ENCODE assay signal across 9 cellular contexts in genomic region chr1:64172458-64172983, GRCh38. TPM values are rescaled to one million over a fixed set of nuclear protein-coding genes. Genes with fewer than 3 reads are reported as not detected.
DNase-seq lines count a peak whose midpoint lies in the region; ATAC-seq, FAIRE-seq and TF ChIP-seq lines count a peak whose summit lies in the region.
"Had no signal": no experiment of that assay in that cellular context is flagged by ENCODE, and none has a peak within 500 bp of the region (broad histone marks: within the 10 kb centered on the region; RNA-seq: fewer than 3 reads in every experiment).

No MANE protein-coding gene starts in this region.

- peak; percentile 67 for FAIRE-seq in endometrium (lab: Jason Lieb, UNC)

- no peak overlapping the region for H3K4me3 Mint-ChIP-seq in naive thymus-derived CD4-positive, alpha-beta T cell

- peaks cover 0 to 4% (median 0%) of the 10 kb centered on the region in 11 donors for H3K9me3 Mint-ChIP-seq in naive thymus-derived CD4-positive, alpha-beta T cell

- DNase-seq in DMS153 (lab: John Stamatoyannopoulos, UW) (peak; percentile 92), NCI-H2081 treated with DMSO at 0.1 percent for 48 hours (lab: John Stamatoyannopoulos, UW) (peak; percentile 63), posterior cingulate gyrus (no peak), epidermal melanocyte (ENCODE audit: insufficient read length, low spot score) (no peak)
- DNase-seq in naive thymus-derived CD4-positive, alpha-beta T cell = no peak
- DNase-seq: DMS79 had no signal

- peak overlapping the region; percentile 82 for H3K27ac ChIP-seq in HEK293 (ENCODE audit: extremely low read depth, low read depth, low read length)
- no peak overlapping the region for H3K27ac ChIP-seq in naive thymus-derived CD4-positive, alpha-beta T cell (ENCODE audit: low read depth, low read length)

- H3K36me3 Mint-ChIP-seq in naive thymus-derived CD4-positive, alpha-beta T cell = no peaks in the 10 kb centered on the region

- H3K36me3 ChIP-seq in HEK293 (ENCODE audit: control insufficient read depth in 2 of 2, insufficient read depth in 1 of 2, low read length in 2 of 2) = peaks cover 0 to 2% of the 10 kb centered on the region in 2 experiments; a peak in 1 of 3 replicates
- H3K36me3 ChIP-seq in naive thymus-derived CD4-positive, alpha-beta T cell (ENCODE audit: control insufficient read depth in 2 of 3, insufficient read depth in 3 of 3, low read length in 3 of 3) = no peaks in the 10 kb centered on the region

- H3K27ac Mint-ChIP-seq in naive thymus-derived CD4-positive, alpha-beta T cell = no peak overlapping the region

- H3K4me1 Mint-ChIP-seq in naive thymus-derived CD4-positive, alpha-beta T cell = peaks cover 0 to 11% (median 0%) of the 10 kb centered on the region in 7 donors

- ATAC-seq in HG02970 (IDR thresholded peaks at IDR 0.05; ENCODE audit: low FRiP score, unreplicated experiment) = no peak
- no peak for ATAC-seq in naive thymus-derived CD4-positive, alpha-beta T cell

- no peaks in the 10 kb centered on the region for H3K9me3 ChIP-seq in HEK293 (ENCODE audit: control insufficient read depth, insufficient read depth, low read depth, low read length)
- H3K9me3 ChIP-seq in naive thymus-derived CD4-positive, alpha-beta T cell (ENCODE audit: control insufficient read depth in 2 of 3, low read length in 3 of 3) = no peaks in the 10 kb centered on the region

- CTCF ChIA-PET in HEK293 (lab: Yijun Ruan, JAX) = interaction anchor here (0.7 to 1.4 kb wide), 3 partner anchors 12 to 488 kb away, joined by 3 to 4 read pairs (median 4); no protein-coding TSS in a partner anchor
- CTCF ChIA-PET in naive thymus-derived CD4-positive, alpha-beta T cell (lab: Charles Lee) = no interaction called here

- H3K4me1 ChIP-seq in HEK293 (ENCODE audit: control insufficient read depth, insufficient read depth, low read length) = peaks cover 12% of the 10 kb centered on the region
- H3K4me1 ChIP-seq in naive thymus-derived CD4-positive, alpha-beta T cell (ENCODE audit: control insufficient read depth in 2 of 2, insufficient read depth in 2 of 2, low read length in 2 of 2) = no peaks in the 10 kb centered on the region

- TF ChIP-seq CTCF in HEK293 (tag by site-specific recombination; IDR thresholded peaks at IDR 0.05) = no peak

- peaks cover 7 to 38% (median 11%) of the 10 kb centered on the region in 5 donors for H3K27me3 Mint-ChIP-seq in naive thymus-derived CD4-positive, alpha-beta T cell

- intact Hi-C loops in posterior cingulate gyrus (cut with DNase I) = no loop called here
- intact Hi-C loops in naive thymus-derived CD4-positive, alpha-beta T cell (cut with micrococcal nuclease) = no loop called here

- H3K4me3 ChIP-seq in HEK293 (ENCODE audit: low read depth, low read length) = no peak overlapping the region
- H3K4me3 ChIP-seq in naive thymus-derived CD4-positive, alpha-beta T cell (ENCODE audit: low read length) = no peak overlapping the region

- no peaks in the 10 kb centered on the region for H3K27me3 ChIP-seq in naive thymus-derived CD4-positive, alpha-beta T cell (ENCODE audit: control insufficient read depth in 2 of 2, insufficient read depth in 2 of 2, low read length in 2 of 2)

- POLR2A ChIA-PET in HEK293 (lab: Yijun Ruan, JAX) = no interaction called here
- POLR2A ChIA-PET in naive thymus-derived CD4-positive, alpha-beta T cell (lab: Charles Lee) = no interaction called here

TF ChIP-seq in HEK293, 187 proteins besides CTCF, POLR2A, EP300 and RAD21 (continues in another document):
- peak; percentile 72; the same call in 1 of the 2 replicates for TF ChIP-seq OVOL3 (tag by site-specific recombination; IDR thresholded peaks at IDR 0.05)
- no peak for TF ChIP-seq HOXC10 (CRISPR knock-in tag; IDR thresholded peaks at IDR 0.05)
- TF ChIP-seq, protein P1, sequence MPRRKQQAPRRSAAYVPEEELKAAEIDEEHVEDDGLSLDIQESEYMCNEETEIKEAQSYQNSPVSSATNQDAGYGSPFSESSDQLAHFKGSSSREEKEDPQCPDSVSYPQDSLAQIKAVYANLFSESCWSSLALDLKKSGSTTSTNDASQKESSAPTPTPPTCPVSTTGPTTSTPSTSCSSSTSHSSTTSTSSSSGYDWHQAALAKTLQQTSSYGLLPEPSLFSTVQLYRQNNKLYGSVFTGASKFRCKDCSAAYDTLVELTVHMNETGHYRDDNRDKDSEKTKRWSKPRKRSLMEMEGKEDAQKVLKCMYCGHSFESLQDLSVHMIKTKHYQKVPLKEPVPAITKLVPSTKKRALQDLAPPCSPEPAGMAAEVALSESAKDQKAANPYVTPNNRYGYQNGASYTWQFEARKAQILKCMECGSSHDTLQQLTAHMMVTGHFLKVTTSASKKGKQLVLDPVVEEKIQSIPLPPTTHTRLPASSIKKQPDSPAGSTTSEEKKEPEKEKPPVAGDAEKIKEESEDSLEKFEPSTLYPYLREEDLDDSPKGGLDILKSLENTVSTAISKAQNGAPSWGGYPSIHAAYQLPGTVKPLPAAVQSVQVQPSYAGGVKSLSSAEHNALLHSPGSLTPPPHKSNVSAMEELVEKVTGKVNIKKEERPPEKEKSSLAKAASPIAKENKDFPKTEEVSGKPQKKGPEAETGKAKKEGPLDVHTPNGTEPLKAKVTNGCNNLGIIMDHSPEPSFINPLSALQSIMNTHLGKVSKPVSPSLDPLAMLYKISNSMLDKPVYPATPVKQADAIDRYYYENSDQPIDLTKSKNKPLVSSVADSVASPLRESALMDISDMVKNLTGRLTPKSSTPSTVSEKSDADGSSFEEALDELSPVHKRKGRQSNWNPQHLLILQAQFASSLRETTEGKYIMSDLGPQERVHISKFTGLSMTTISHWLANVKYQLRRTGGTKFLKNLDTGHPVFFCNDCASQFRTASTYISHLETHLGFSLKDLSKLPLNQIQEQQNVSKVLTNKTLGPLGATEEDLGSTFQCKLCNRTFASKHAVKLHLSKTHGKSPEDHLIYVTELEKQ (tag by site-specific recombination; IDR thresholded peaks at IDR 0.05; ENCODE audit: borderline replicate concordance) = peak; percentile 63; the same call in 1 of the 2 replicates
- TF ChIP-seq PRDM1 (tag by site-specific recombination; IDR thresholded peaks at IDR 0.05) = no peak
- TF ChIP-seq AEBP2 (tag by site-specific recombination; IDR thresholded peaks at IDR 0.05; ENCODE audit: borderline replicate concordance) = no peak
- TF ChIP-seq ZNF621 (tag by site-specific recombination; IDR thresholded peaks at IDR 0.05) = no peak
- TF ChIP-seq ZSCAN18 (tag by site-specific recombination; IDR thresholded peaks at IDR 0.05) = 0 out of 2 replicates have a peak, but pooled peaks have one; percentile 29
- peak; percentile 70; the same call in 1 of the 2 replicates for TF ChIP-seq ZNF174 (tag by site-specific recombination; IDR thresholded peaks at IDR 0.05)
- no peak for TF ChIP-seq ZNF837 (tag by site-specific recombination; IDR thresholded peaks at IDR 0.05)
- TF ChIP-seq ZBTB26 (tag by site-specific recombination; optimal IDR thresholded peaks at IDR 0.05) = no peak
- TF ChIP-seq ZNF501 (tag by site-specific recombination; IDR thresholded peaks at IDR 0.05) = no peak
- TF ChIP-seq ZBTB1 (tag by site-specific recombination; IDR thresholded peaks at IDR 0.05) = 0 out of 2 replicates have a peak, but pooled peaks have one; percentile 15
- peak; percentile 14 for TF ChIP-seq ZNF654 (tag by site-specific recombination; IDR thresholded peaks at IDR 0.05; ENCODE audit: low read depth)
- TF ChIP-seq ZNF292 (tag by site-specific recombination; IDR thresholded peaks at IDR 0.05; ENCODE audit: borderline replicate concordance, low read depth) = no peak

RNA-seq across cellular contexts. Expression of gene UBE2U, which starts 30.9 kb away (rescaled TPM):
- total RNA-seq in naive thymus-derived CD4-positive, alpha-beta T cell = not detected
- polyA plus RNA-seq in naive thymus-derived CD4-positive, alpha-beta T cell = not detected

Comparison
In these comparisons a context has a peak if more than half of its experiments do, and no peak if none do; other contexts are left out.
1. DNase-seq: peak in DMS153 (single experiment) and NCI-H2081 treated with DMSO at 0.1 percent for 48 hours (single experiment); none in posterior cingulate gyrus (0 of 10), naive thymus-derived CD4-positive, alpha-beta T cell (0 of 9) and epidermal melanocyte (single experiment).